Comparison of ENCODE assay signal across 28 cellular contexts in genomic region chr14:74281069-74281468, GRCh38. TPM values are rescaled to one million over a fixed set of nuclear protein-coding genes. Genes with fewer than 3 reads are reported as not detected.
"Had no signal": no experiment of that assay in that cellular context is flagged by ENCODE, and none has a peak within 500 bp of the region (broad histone marks: within the 10 kb centered on the region; RNA-seq: fewer than 3 reads in every experiment).

No MANE protein-coding gene starts in this region.

- ATAC-seq: activated T-cell treated with anti-CD3 and anti-CD28 coated beads, Interleukin-2, amount 50 U/mL, for 72 hours; pancreas had no signal

- H3K27ac Mint-ChIP-seq: activated naive CD8-positive, alpha-beta T cell treated with anti-CD3 and anti-CD28 coated beads for 36 hours; activated T-cell treated with anti-CD3 and anti-CD28 coated beads, Interleukin-2, amount 50 U/mL, for 72 hours; type B pancreatic cell had no signal

- H3K4me1 Mint-ChIP-seq: activated naive CD8-positive, alpha-beta T cell treated with anti-CD3 and anti-CD28 coated beads for 36 hours had no signal

- DNase-seq: activated CD4-positive, alpha-beta T cell treated with anti-CD3 and anti-CD28 coated beads for 4 hours; activated CD4-positive, alpha-beta T cell treated with anti-CD3 and anti-CD28 coated beads, Interleukin-2, amount 50 U/mL, for 4 hours; activated effector memory CD4-positive, alpha-beta T cell treated with Interleukin-2 at 50 U/mL for 16 hours; activated naive CD4-positive, alpha-beta T cell treated with Interleukin-2 at 50 U/mL for 16 hours; activated naive CD8-positive, alpha-beta T cell treated with anti-CD3 and anti-CD28 coated beads for 36 hours; activated T-cell treated with anti-CD3 and anti-CD28 coated beads for 4 hours; activated T-cell treated with anti-CD3 and anti-CD28 coated beads, Interleukin-2, amount 50 U/mL, for 72 hours; adrenal gland; brain microvascular endothelial cell; effector CD4-positive, alpha-beta T cell; esophagus squamous epithelium; foreskin melanocyte; left ventricle myocardium inferior; naive B cell; pancreas; spleen; stimulated activated naive CD4-positive, alpha-beta T cell had no signal

- H3K4me1 ChIP-seq: adrenal gland, esophagus squamous epithelium, left ventricle myocardium inferior, pancreas, right atrium auricular region, spleen, vagina had no signal

- H3K4me3 ChIP-seq: adrenal gland, esophagus squamous epithelium, left ventricle myocardium inferior, lung, pancreas, right atrium auricular region, spleen, vagina had no signal

- H3K4me3 Mint-ChIP-seq: activated naive CD8-positive, alpha-beta T cell treated with anti-CD3 and anti-CD28 coated beads for 36 hours; activated T-cell treated with anti-CD3 and anti-CD28 coated beads, Interleukin-2, amount 50 U/mL, for 72 hours; type B pancreatic cell had no signal

- FAIRE-seq: astrocyte, pancreas had no signal

- H3K27me3 ChIP-seq: adrenal gland, brain microvascular endothelial cell, esophagus squamous epithelium, pancreas, right atrium auricular region, spleen, vagina had no signal

- H3K9me3 ChIP-seq: pancreas, right atrium auricular region, vagina had no signal

- H3K27ac ChIP-seq: adrenal gland, brain microvascular endothelial cell, esophagus squamous epithelium, left ventricle myocardium inferior, pancreas, right atrium auricular region, spleen, vagina had no signal

- H3K27me3 Mint-ChIP-seq: activated naive CD8-positive, alpha-beta T cell treated with anti-CD3 and anti-CD28 coated beads for 36 hours; naive B cell; type B pancreatic cell had no signal

RNA-seq across cellular contexts. Expression of gene VSX2, which starts 41.8 kb away (rescaled TPM):
- total RNA-seq: activated naive CD8-positive, alpha-beta T cell treated with anti-CD3 and anti-CD28 coated beads for 36 hours; activated T-cell treated with anti-CD3 and anti-CD28 coated beads, Interleukin-2, amount 50 U/mL, for 72 hours; adrenal gland; astrocyte; cardiac septum; chondrocyte; esophagus squamous epithelium; left ventricle myocardium inferior; lung; mesenteric fat pad; pancreas; pulmonary artery endothelial cell; right atrium auricular region; spleen; T-helper 1 cell treated with Interleukin-12 subunit alpha and Interleukin-12 subunit beta and Interleukin-4 antibody, amounts not matched to agents 30 ng/mL and 1 ng/mL, for 36 hours; vagina had no signal
- polyA plus RNA-seq: adrenal gland, lung, neural cell, pancreas, spleen had no signal
